ENCODE assay signal across 8 cellular contexts in genomic region chr3:125055165-125055912, GRCh38. TPM values are rescaled to one million over a fixed set of nuclear protein-coding genes. Genes with fewer than 3 reads are reported as not detected.
A peak's percentile ranks its signal among the peaks of the same experiment; 100 is the strongest.
DNase-seq lines count a peak whose midpoint lies in the region; ATAC-seq and TF ChIP-seq lines count a peak whose summit lies in the region.

No MANE protein-coding gene starts in this region.

- H3K27ac Mint-ChIP-seq in stimulated activated memory B cell treated with anti-CD40 and anti-IgM and Interleukin-4, amounts not matched to agents 10 μg/mL and 1 μg/mL and 100 μg/mL, for 72 hours = peak overlapping the region; percentile 85

- H3K27me3 Mint-ChIP-seq in stimulated activated memory B cell treated with anti-CD40 and anti-IgM and Interleukin-4, amounts not matched to agents 10 μg/mL and 1 μg/mL and 100 μg/mL, for 72 hours = peaks cover 5% of the 10 kb centered on the region

- H3K4me1 Mint-ChIP-seq in stimulated activated memory B cell treated with anti-CD40 and anti-IgM and Interleukin-4, amounts not matched to agents 10 μg/mL and 1 μg/mL and 100 μg/mL, for 72 hours = peaks cover 44% of the 10 kb centered on the region

- H3K36me3 ChIP-seq in H7 (replicated peaks; ENCODE audit: control insufficient read depth, insufficient read depth, low read length) = no peaks in the 10 kb centered on the region
- H3K36me3 ChIP-seq in ascending aorta = no peaks in the 10 kb centered on the region

- no peaks in the 10 kb centered on the region for H3K9me3 ChIP-seq in ascending aorta

- H3K36me3 Mint-ChIP-seq in stimulated activated memory B cell treated with anti-CD40 and anti-IgM and Interleukin-4, amounts not matched to agents 10 μg/mL and 1 μg/mL and 100 μg/mL, for 72 hours = peaks cover 4% of the 10 kb centered on the region

- H3K4me1 ChIP-seq in ascending aorta = peaks cover 21 to 47% of the 10 kb centered on the region in 2 donors

- peak; percentile 61 for ATAC-seq in stimulated activated memory B cell treated with anti-CD40 and anti-IgM and Interleukin-4, amounts not matched to agents 10 μg/mL and 1 μg/mL and 100 μg/mL, for 72 hours

- DNase-seq in H7 = peak; percentile 86
- DNase-seq in NCI-H1105 treated with DMSO at 0.1 percent for 48 hours (lab: John Stamatoyannopoulos, UW) = peak; percentile 55
- DNase-seq in ascending aorta (ENCODE audit: low spot score in 2 of 2) = no peak
- peak; percentile 54 for DNase-seq in islet precursor cell
- DNase-seq in pons (ENCODE audit: low spot score) = no peak
- no peak for DNase-seq in NCI-H446 treated with DMSO at 0.1 percent for 48 hours (lab: John Stamatoyannopoulos, UW)

- H3K4me3 ChIP-seq in GM12875 (ENCODE audit: low read depth, low read length) (peak overlapping the region; percentile 67), H7 (ENCODE audit: insufficient read depth, low read depth, low read length) (peak overlapping the region; percentile 66), ascending aorta (peak overlapping the region; percentile 72 to 93)

- intact Hi-C loops in ascending aorta (cut with DNase I) = loop anchor here (10.0 kb wide), 2 partner anchors 271 to 1671 kb away; no protein-coding TSS in a partner anchor

- no peaks in the 10 kb centered on the region for H3K9me3 Mint-ChIP-seq in stimulated activated memory B cell treated with anti-CD40 and anti-IgM and Interleukin-4, amounts not matched to agents 10 μg/mL and 1 μg/mL and 100 μg/mL, for 72 hours

- H3K27me3 ChIP-seq in H7 (ENCODE audit: control insufficient read depth, insufficient read depth, low read length) = peaks cover 18% of the 10 kb centered on the region; the same call in 1 of the 2 replicates
- H3K27me3 ChIP-seq in ascending aorta = no peaks in the 10 kb centered on the region

- peak overlapping the region; percentile 95 to 98 for H3K27ac ChIP-seq in ascending aorta

- H3K4me3 Mint-ChIP-seq in stimulated activated memory B cell treated with anti-CD40 and anti-IgM and Interleukin-4, amounts not matched to agents 10 μg/mL and 1 μg/mL and 100 μg/mL, for 72 hours = peak overlapping the region; percentile 89

- TF ChIP-seq CTCF in GM12875 (IDR thresholded peaks at IDR 0.05; ENCODE audit: borderline replicate concordance, insufficient read depth, low read depth, low read length) (peak; percentile 11; the same call in 1 of the 2 replicates), ascending aorta (IDR thresholded peaks at IDR 0.05) (peak in 1 of 3 experiments; percentile 31)

RNA-seq across cellular contexts. Expression of gene HEG1, which starts 0.5 kb away (rescaled TPM):
- 18.0 and 21.1 TPM in 2 replicates for total RNA-seq in H7 (2014; rRNA removed; shearing (Covaris generic))
- 153 TPM for total RNA-seq in ascending aorta

Comparison
In these comparisons a context has a peak if more than half of its experiments do, and no peak if none do; other contexts are left out.
1. DNase-seq: peak in H7 (single experiment), NCI-H1105 treated with DMSO at 0.1 percent for 48 hours (single experiment) and islet precursor cell (single experiment); none in ascending aorta (0 of 2), pons (single experiment) and NCI-H446 treated with DMSO at 0.1 percent for 48 hours (single experiment).
2. Peak in every context shown above with its lines, with median percentiles within 50 percentile points of each other: H3K4me3 ChIP-seq.